33 cellular contexts compared by ENCODE assay signal in genomic region chr20:22834651-22835256, GRCh38.
"Had no signal": no experiment of that assay in that cellular context is flagged by ENCODE, and none has a peak within 500 bp of the region (broad histone marks: within the 10 kb centered on the region; RNA-seq: fewer than 3 reads in every experiment).

No MANE protein-coding gene starts in this region.

- H3K4me1 Mint-ChIP-seq: naive thymus-derived CD8-positive, alpha-beta T cell; nephron progenitor cell; neural crest cell; stimulated activated memory B cell treated with anti-CD40 and anti-IgM and Interleukin-4, amounts not matched to agents 10 μg/mL and 1 μg/mL and 100 μg/mL, for 72 hours; stimulated activated naive CD8-positive, alpha-beta T cell treated with anti-CD3 and anti-CD28 coated beads, Interleukin-15, amount 100 ng/mL, for 72 hours had no signal

- DNase-seq: naive thymus-derived CD8-positive, alpha-beta T cell; nephron progenitor cell; nucleus accumbens; ovary; posterior cingulate gyrus; psoas muscle; right cardiac atrium; spleen; stimulated activated CD4-positive, alpha-beta T cell treated with anti-CD3 and anti-CD28 coated beads, Interleukin-12 subunit alpha, Interleukin-12 subunit beta, amount 100 ng/mL, for 4 hours; stimulated activated CD4-positive, alpha-beta T cell treated with anti-CD3 and anti-CD28 coated beads, Interleukin-1b, Interleukin-23, amount 100 ng/mL, for 48 hours; stimulated activated CD4-positive, alpha-beta T cell treated with anti-CD3 and anti-CD28 coated beads, Interleukin-4, amount 100 ng/mL, for 1 hour; stimulated activated CD4-positive, alpha-beta T cell treated with anti-CD3 and anti-CD28 coated beads, Interleukin-4, amount 100 ng/mL, for 4 hours; stimulated activated CD8-positive, alpha-beta memory T cell treated with anti-CD3 and anti-CD28 coated beads, Interleukin-4, amount 100 ng/mL, for 48 hours; stimulated activated naive CD4-positive, alpha-beta T cell; stimulated activated naive CD8-positive, alpha-beta T cell treated with anti-CD3 and anti-CD28 coated beads, Interleukin-15, amount 100 ng/mL, for 72 hours; stimulated activated naive CD8-positive, alpha-beta T cell treated with anti-CD3 and anti-CD28 coated beads, Interleukin-15, Interleukin-2, amounts not matched to agents 100 U/mL and 50 U/mL, for 24 hours; substantia nigra; testis; tibial artery; transverse colon; upper lobe of right lung; uterus had no signal

- H3K27me3 Mint-ChIP-seq: stimulated activated memory B cell treated with anti-CD40 and anti-IgM and Interleukin-4, amounts not matched to agents 10 μg/mL and 1 μg/mL and 100 μg/mL, for 72 hours; stimulated activated naive CD8-positive, alpha-beta T cell treated with anti-CD3 and anti-CD28 coated beads, Interleukin-15, amount 100 ng/mL, for 72 hours had no signal

- H3K4me1 ChIP-seq: parathyroid adenoma, psoas muscle, suprapubic skin, testis, transverse colon, upper lobe of right lung, uterus had no signal

- ATAC-seq: naive thymus-derived CD8-positive, alpha-beta T cell; natural killer cell treated with Interleukin-12 subunit alpha and Interleukin-12 subunit beta and Interleukin-15 and Interleukin-18, amount 100 ng/mL, for 72 hours; psoas muscle; right cardiac atrium; sciatic nerve; stimulated activated memory B cell treated with anti-CD40 and anti-IgM and Interleukin-4, amounts not matched to agents 10 μg/mL and 1 μg/mL and 100 μg/mL, for 72 hours; stimulated activated naive CD8-positive, alpha-beta T cell treated with anti-CD3 and anti-CD28 coated beads, Interleukin-15, amount 100 ng/mL, for 72 hours; stimulated activated naive CD8-positive, alpha-beta T cell treated with anti-CD3 and anti-CD28 coated beads, Interleukin-15, Interleukin-2, amounts not matched to agents 100 U/mL and 50 U/mL, for 24 hours; upper lobe of right lung had no signal

- H3K9me3 ChIP-seq: neutrophil, ovary, psoas muscle, suprapubic skin, testis, tibial artery, transverse colon, upper lobe of right lung, uterus had no signal

- H3K4me3 ChIP-seq: ovary, psoas muscle, skin epidermis, smooth muscle cell, spleen, suprapubic skin, testis, tibial artery, transverse colon, upper lobe of right lung, uterus had no signal

- H3K27ac Mint-ChIP-seq: naive thymus-derived CD8-positive, alpha-beta T cell; natural killer cell treated with Interleukin-12 subunit alpha and Interleukin-12 subunit beta and Interleukin-15 and Interleukin-18, amount 100 ng/mL, for 72 hours; nephron progenitor cell; progenitor cell of endocrine pancreas; stimulated activated memory B cell treated with anti-CD40 and anti-IgM and Interleukin-4, amounts not matched to agents 10 μg/mL and 1 μg/mL and 100 μg/mL, for 72 hours; stimulated activated naive CD8-positive, alpha-beta T cell treated with anti-CD3 and anti-CD28 coated beads, Interleukin-15, amount 100 ng/mL, for 72 hours; type B pancreatic cell had no signal

- H3K27ac ChIP-seq: neutrophil, ovary, parathyroid adenoma, psoas muscle, skin epidermis, suprapubic skin, testis, tibial artery, transverse colon, upper lobe of right lung, uterus had no signal

- H3K4me3 Mint-ChIP-seq: naive thymus-derived CD8-positive, alpha-beta T cell; natural killer cell treated with Interleukin-12 subunit alpha and Interleukin-12 subunit beta and Interleukin-15 and Interleukin-18, amount 100 ng/mL, for 72 hours; nephron progenitor cell; neural crest cell; stimulated activated memory B cell treated with anti-CD40 and anti-IgM and Interleukin-4, amounts not matched to agents 10 μg/mL and 1 μg/mL and 100 μg/mL, for 72 hours; stimulated activated naive CD8-positive, alpha-beta T cell treated with anti-CD3 and anti-CD28 coated beads, Interleukin-15, amount 100 ng/mL, for 72 hours; type B pancreatic cell had no signal

- H3K9me3 Mint-ChIP-seq: natural killer cell treated with Interleukin-12 subunit alpha and Interleukin-12 subunit beta and Interleukin-15 and Interleukin-18, amount 100 ng/mL, for 72 hours; type B pancreatic cell had no signal

- H2AFZ ChIP-seq: parathyroid adenoma had no signal

- H3K36me3 ChIP-seq: neutrophil, ovary, spleen, suprapubic skin, tibial artery, transverse colon, upper lobe of right lung, uterus had no signal

- H3K79me2 ChIP-seq: parathyroid adenoma had no signal

- H3K9ac ChIP-seq: parathyroid adenoma had no signal

- H3K36me3 Mint-ChIP-seq: naive thymus-derived CD8-positive, alpha-beta T cell; natural killer cell treated with Interleukin-12 subunit alpha and Interleukin-12 subunit beta and Interleukin-15 and Interleukin-18, amount 100 ng/mL, for 72 hours; stimulated activated memory B cell treated with anti-CD40 and anti-IgM and Interleukin-4, amounts not matched to agents 10 μg/mL and 1 μg/mL and 100 μg/mL, for 72 hours; type B pancreatic cell had no signal

- H3K27me3 ChIP-seq: neutrophil, ovary, spleen, suprapubic skin, testis, tibial artery, transverse colon, upper lobe of right lung, uterus had no signal
